Comparison of ENCODE assay signal across 9 cellular contexts in genomic region chr1:25568834-25569598, GRCh38. TPM values are rescaled to one million over a fixed set of nuclear protein-coding genes. Genes with fewer than 3 reads are reported as not detected.
A peak's percentile ranks its signal among the peaks of the same experiment; 100 is the strongest.
DNase-seq lines count a peak whose midpoint lies in the region; ATAC-seq and TF ChIP-seq lines count a peak whose summit lies in the region.
"Had no signal": no experiment of that assay in that cellular context is flagged by ENCODE, and none has a peak within 500 bp of the region (broad histone marks: within the 10 kb centered on the region; RNA-seq: fewer than 3 reads in every experiment).

No MANE protein-coding gene starts in this region.

- intact Hi-C loops in transverse colon (cut with DNase I; ENCODE audit: low total_unique reads), result no loop called here

- H3K9me3 ChIP-seq in transverse colon, result no peaks in the 10 kb centered on the region

- peak; percentile 50 for DNase-seq in activated CD8-positive, alpha-beta memory T cell treated with anti-CD3 and anti-CD28 coated beads, Interleukin-2, amount 50 U/mL, for 4 hours
- no peak for DNase-seq in activated CD8-positive, alpha-beta memory T cell treated with anti-CD3 and anti-CD28 coated beads for 24 hours
- DNase-seq in activated T-cell treated with anti-CD3 and anti-CD28 coated beads, Interleukin-2, amount 50 U/mL, for 48 hours, result peak; percentile 49 to 55
- DNase-seq in iPS-NIHi7 (ENCODE audit: extremely low spot score), result peak; percentile 60
- DNase-seq in transverse colon, result no peak
- no peak for DNase-seq in UCSD-AML1 (lab: John Stamatoyannopoulos, UW; ENCODE audit: unreplicated experiment)
- DNase-seq in SIG-M5 treated with dmso at 0.1 percent for 504 hours (lab: John Stamatoyannopoulos, UW; ENCODE audit: unreplicated experiment), result no peak
- DNase-seq: NCI-H2029 had no signal

- WGBS in transverse colon (ENCODE audit: low coverage in 1 of 2), 2 donors, result 73 to 80% methylated on average over 3 to 21 of the region's 21 CpGs

- no peak for ATAC-seq in HG02870 (IDR thresholded peaks at IDR 0.05; ENCODE audit: unreplicated experiment)

- no peaks in the 10 kb centered on the region for H3K36me3 ChIP-seq in transverse colon

- H3K27ac ChIP-seq in transverse colon, result peak overlapping the region; percentile 65 to 83 (median 76)

- no peaks in the 10 kb centered on the region for H3K27me3 ChIP-seq in transverse colon

- H3K4me1 ChIP-seq in transverse colon, result peaks cover 11 to 50% (median 21%) of the 10 kb centered on the region in 4 donors

- no peak for TF ChIP-seq EP300 in transverse colon (IDR thresholded peaks at IDR 0.05; ENCODE audit: low read depth)

- H3K4me3 ChIP-seq in transverse colon, result no peak overlapping the region

- no peak for TF ChIP-seq POLR2A in transverse colon (IDR thresholded peaks at IDR 0.05)

- in situ Hi-C loops in transverse colon (cut with MboI; ENCODE audit: low pct_ligation_motif_present in 1 of 4, low pct_unique_long_range_greater_than_20kb in 1 of 4, low sequenced_read_pairs in 3 of 4), result no loop called here

- no peak for TF ChIP-seq CTCF in transverse colon (IDR thresholded peaks at IDR 0.05)

RNA-seq across cellular contexts. Expression of gene LDLRAP1, which starts 25.6 kb away (rescaled TPM):
- total RNA-seq in transverse colon, result 10 to 100 TPM; 24.9 to 75.6 (median 37.8) TPM

RNA-seq across cellular contexts. Expression of gene MAN1C1, which starts 47.6 kb away (rescaled TPM):
- total RNA-seq in transverse colon, result 1 to 10 TPM; 2.4 to 6.8 (median 4.3) TPM

Comparison
In these comparisons a context has a peak if more than half of its experiments do, and no peak if none do; other contexts are left out.
1. DNase-seq: peak in activated CD8-positive, alpha-beta memory T cell treated with anti-CD3 and anti-CD28 coated beads, Interleukin-2, amount 50 U/mL, for 4 hours (single experiment), activated T-cell treated with anti-CD3 and anti-CD28 coated beads, Interleukin-2, amount 50 U/mL, for 48 hours (2 of 2) and iPS-NIHi7 (single experiment); none in activated CD8-positive, alpha-beta memory T cell treated with anti-CD3 and anti-CD28 coated beads for 24 hours (single experiment), transverse colon (single experiment), UCSD-AML1 (single experiment) and SIG-M5 treated with dmso at 0.1 percent for 504 hours (single experiment).